Comparison of ENCODE assay signal across 8 cellular contexts in genomic region chr22:23913306-23913660, GRCh38.
A peak's percentile ranks its signal among the peaks of the same experiment; 100 is the strongest.
DNase-seq lines count a peak whose midpoint lies in the region; ATAC-seq, FAIRE-seq and TF ChIP-seq lines count a peak whose summit lies in the region.

No MANE protein-coding gene starts in this region.

- no peaks in the 10 kb centered on the region for H3K9me3 ChIP-seq in muscle layer of duodenum (ENCODE audit: control insufficient read depth in 1 of 2, low read length in 2 of 2)

- TF ChIP-seq CTCF in GM12875 (IDR thresholded peaks at IDR 0.05; ENCODE audit: borderline replicate concordance, insufficient read depth, low read depth, low read length) (no peak), brain microvascular endothelial cell (IDR thresholded peaks at IDR 0.05; ENCODE audit: low read depth, low read length, missing control alignments) (no peak)

- peak overlapping the region; percentile 68 for H3K27ac ChIP-seq in brain microvascular endothelial cell
- peak overlapping the region; percentile 92 for H3K27ac ChIP-seq in muscle layer of duodenum (ENCODE audit: low read length)

- peak overlapping the region; percentile 86 for H3K4me3 ChIP-seq in GM12875 (ENCODE audit: low read depth, low read length)
- H3K4me3 ChIP-seq in brain microvascular endothelial cell (ENCODE audit: low read depth, low read length) = peak overlapping the region; percentile 68
- H3K4me3 ChIP-seq in muscle layer of duodenum (ENCODE audit: low read depth in 1 of 2, low read length in 2 of 2) = peak overlapping the region; percentile 70 to 80

- DNase-seq in brain microvascular endothelial cell = no peak
- DNase-seq in kidney tubule cell (ENCODE audit: low spot score) = no peak
- DNase-seq in cortex of kidney (lab: John Stamatoyannopoulos, UW) = no peak
- DNase-seq in RCC 7860 (ENCODE audit: low spot score) = no peak

- H3K36me3 ChIP-seq in brain microvascular endothelial cell (replicated peaks) (no peaks in the 10 kb centered on the region), muscle layer of duodenum (ENCODE audit: control insufficient read depth in 1 of 2, insufficient read depth in 2 of 2, low read length in 2 of 2) (peaks cover 0 to 5% of the 10 kb centered on the region in 2 donors)

- FAIRE-seq in RCC 7860 (lab: Jason Lieb, UNC) = no peak

- H3K27me3 ChIP-seq in brain microvascular endothelial cell (replicated peaks) (no peaks in the 10 kb centered on the region), muscle layer of duodenum (ENCODE audit: low read depth, low read length) (no peaks in the 10 kb centered on the region)

- in situ Hi-C loops in brain microvascular endothelial cell (cut with HindIII; ENCODE audit: low pct_ligation_motif_present, low sequenced_read_pairs) = no loop called here

- H3K4me1 ChIP-seq in muscle layer of duodenum (ENCODE audit: control insufficient read depth in 1 of 2, insufficient read depth in 2 of 2, low read length in 2 of 2) = peaks cover 8 to 10% of the 10 kb centered on the region in 2 donors

- ATAC-seq in HG03460 (IDR thresholded peaks at IDR 0.05; ENCODE audit: unreplicated experiment) (peak; percentile 9), GM21528 (IDR thresholded peaks at IDR 0.05; ENCODE audit: low FRiP score, unreplicated experiment) (no peak)
